ENCODE assay signal across 20 cellular contexts in the genomic region with DNA sequence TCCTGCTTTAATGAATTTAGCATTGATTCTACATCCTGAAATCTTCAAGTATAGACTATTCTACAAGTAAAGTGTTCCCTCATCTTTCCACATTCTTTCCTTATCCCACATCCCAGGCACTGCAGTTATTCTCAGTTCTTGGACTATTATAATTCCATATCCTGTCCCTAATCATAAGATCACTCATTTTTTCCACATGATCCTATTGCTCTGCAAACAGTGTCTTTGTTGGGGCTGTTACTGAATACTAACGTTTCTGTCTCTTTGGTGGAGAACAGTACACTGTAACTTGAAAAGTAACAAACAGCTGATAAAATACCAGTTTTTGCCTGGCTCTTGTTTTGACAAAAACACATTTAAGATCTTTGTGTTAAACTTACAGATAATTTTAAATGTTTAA.
"Had no signal": no experiment of that assay in that cellular context is flagged by ENCODE, and none has a peak within 500 bp of the region (broad histone marks: within the 10 kb centered on the region; RNA-seq: fewer than 3 reads in every experiment).

No MANE protein-coding gene starts in this region.

- H3K4me1 ChIP-seq: SJSA1 had no signal

- H3K27ac ChIP-seq: SJSA1 had no signal

- H3K9me3 ChIP-seq: MG63, SJSA1 had no signal

- DNase-seq: IMR-90, Karpas-422, KG1, MG63, NCI-H1092, NCI-H1105 treated with DMSO at 0.1 percent for 48 hours, NCI-H1417 treated with DMSO at 0.1 percent for 48 hours, NCI-H146, NCI-H1694 treated with DMSO at 0.1 percent for 48 hours, NCI-H1930, NCI-H2081, NCI-H2107, NCI-H2227 treated with DMSO at 0.1 percent for 48 hours, NCI-H446, NCI-H510A, Right ventricle myocardium superior, RPMI8226, SIG-M5 had no signal

- H3K27me3 ChIP-seq: MG63, SJSA1 had no signal

- ATAC-seq: HepG2 had no signal

- H3K4me3 ChIP-seq: MG63, SJSA1 had no signal

- H3K36me3 ChIP-seq: MG63, SJSA1 had no signal
